18 cellular contexts compared by ENCODE assay signal in the genomic region with DNA sequence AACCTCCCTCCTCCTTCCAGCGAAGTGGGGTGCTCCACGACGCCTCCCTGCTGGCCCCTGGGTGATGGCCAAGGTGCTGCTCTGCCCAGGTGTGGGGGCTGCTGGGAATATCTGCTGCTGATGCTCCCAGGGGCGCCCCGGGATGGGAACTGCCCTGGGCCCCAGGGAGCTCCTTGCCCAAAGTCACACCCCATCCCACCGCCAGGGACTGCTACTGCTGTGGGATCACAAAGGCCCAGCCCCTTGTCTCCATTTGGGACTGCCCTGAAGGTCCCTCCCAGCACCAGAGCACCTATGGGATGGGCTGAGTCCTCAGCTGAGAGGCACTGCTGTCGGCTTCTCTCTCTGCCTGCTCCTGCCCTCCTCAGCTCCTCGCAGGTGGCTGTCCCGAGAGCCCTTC. TPM values are rescaled to one million over a fixed set of nuclear protein-coding genes. Genes with fewer than 3 reads are reported as not detected.
"Had no signal": no experiment of that assay in that cellular context is flagged by ENCODE, and none has a peak within 500 bp of the region (broad histone marks: within the 10 kb centered on the region; RNA-seq: fewer than 3 reads in every experiment).

No MANE protein-coding gene starts in this region.

- H3K9me3 Mint-ChIP-seq: activated naive CD8-positive, alpha-beta T cell treated with anti-CD3 and anti-CD28 coated beads for 36 hours; effector memory CD8-positive, alpha-beta T cell; nephron progenitor cell; stimulated activated naive CD8-positive, alpha-beta T cell treated with anti-CD3 and anti-CD28 coated beads, Interleukin-15, amount 100 ng/mL, for 72 hours; T-helper 1 cell treated with Interleukin-12 subunit alpha and Interleukin-12 subunit beta and Interleukin-4 antibody, amounts not matched to agents 30 μg/mL and 1 μg/mL, for 36 hours had no signal

- H3K4me3 ChIP-seq: prostate gland, right atrium auricular region had no signal

- ATAC-seq: effector memory CD8-positive, alpha-beta T cell; left ventricle myocardium superior; stimulated activated naive CD8-positive, alpha-beta T cell treated with anti-CD3 and anti-CD28 coated beads, Interleukin-15, amount 100 ng/mL, for 72 hours had no signal

- DNase-seq: activated CD4-positive, alpha-beta T cell treated with anti-CD3 and anti-CD28 coated beads, Interleukin-2, amount 50 U/mL, for 1 hour; activated CD4-positive, CD25-positive, alpha-beta regulatory T cell treated with anti-CD3 and anti-CD28 coated beads, Interleukin-2, amount 50 U/mL, for 72 hours; activated naive CD8-positive, alpha-beta T cell treated with anti-CD3 and anti-CD28 coated beads for 36 hours; amniotic stem cell; dermis blood vessel endothelial cell; effector memory CD8-positive, alpha-beta T cell; foreskin fibroblast; left ventricle myocardium superior; mesendoderm; nephron progenitor cell; stimulated activated CD4-positive, alpha-beta T cell treated with anti-CD3 and anti-CD28 coated beads, Interleukin-15, amount 100 ng/mL, for 24 hours; stimulated activated CD4-positive, alpha-beta T cell treated with anti-CD3 and anti-CD28 coated beads, Interleukin-2, amount 100 ng/mL, for 48 hours; stimulated activated naive CD8-positive, alpha-beta T cell treated with anti-CD3 and anti-CD28 coated beads, Interleukin-15, amount 100 ng/mL, for 72 hours; trophoblast cell had no signal

- H3K4me3 Mint-ChIP-seq: activated naive CD8-positive, alpha-beta T cell treated with anti-CD3 and anti-CD28 coated beads for 36 hours; effector memory CD8-positive, alpha-beta T cell; nephron progenitor cell; stimulated activated naive CD8-positive, alpha-beta T cell treated with anti-CD3 and anti-CD28 coated beads, Interleukin-15, amount 100 ng/mL, for 72 hours; T-helper 1 cell treated with Interleukin-12 subunit alpha and Interleukin-12 subunit beta and Interleukin-4 antibody, amounts not matched to agents 30 μg/mL and 1 μg/mL, for 36 hours had no signal

- H3K27ac Mint-ChIP-seq: activated naive CD8-positive, alpha-beta T cell treated with anti-CD3 and anti-CD28 coated beads for 36 hours; effector memory CD8-positive, alpha-beta T cell; nephron progenitor cell; stimulated activated naive CD8-positive, alpha-beta T cell treated with anti-CD3 and anti-CD28 coated beads, Interleukin-15, amount 100 ng/mL, for 72 hours; T-helper 1 cell treated with Interleukin-12 subunit alpha and Interleukin-12 subunit beta and Interleukin-4 antibody, amounts not matched to agents 30 μg/mL and 1 μg/mL, for 36 hours had no signal

- H3K36me3 Mint-ChIP-seq: activated naive CD8-positive, alpha-beta T cell treated with anti-CD3 and anti-CD28 coated beads for 36 hours had no signal

- H3K36me3 ChIP-seq: prostate gland, right atrium auricular region had no signal

- H3K9me3 ChIP-seq: prostate gland, right atrium auricular region had no signal

- H3K4me1 ChIP-seq: prostate gland, right atrium auricular region had no signal

- H3K4me1 Mint-ChIP-seq: activated naive CD8-positive, alpha-beta T cell treated with anti-CD3 and anti-CD28 coated beads for 36 hours; stimulated activated naive CD8-positive, alpha-beta T cell treated with anti-CD3 and anti-CD28 coated beads, Interleukin-15, amount 100 ng/mL, for 72 hours had no signal

- H3K27me3 ChIP-seq: right atrium auricular region had no signal

RNA-seq across cellular contexts. Expression of a gene that starts 19.0 kb away (rescaled TPM):
- total RNA-seq: activated naive CD8-positive, alpha-beta T cell treated with anti-CD3 and anti-CD28 coated beads for 36 hours; dermis blood vessel endothelial cell; left ventricle myocardium superior; skeletal muscle tissue had no signal
